ENCODE assay signal across 12 cellular contexts in the genomic region with DNA sequence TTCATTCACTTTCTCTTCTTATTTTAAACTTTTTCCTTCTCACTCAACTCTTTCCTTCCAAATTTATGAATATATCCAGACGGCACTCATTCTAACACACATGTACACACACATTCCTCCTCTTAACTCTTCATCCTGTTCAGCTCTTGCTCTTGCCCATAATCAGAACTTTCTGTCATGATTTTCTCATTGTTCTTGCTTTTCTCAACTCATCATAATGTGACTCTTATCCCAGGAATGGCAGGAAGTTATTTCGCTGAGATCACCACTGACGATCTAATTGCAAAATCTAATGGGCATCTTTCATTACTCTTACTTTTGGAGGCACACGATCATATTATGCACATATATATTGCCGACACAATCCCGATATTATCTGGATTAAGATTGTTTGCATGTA. TPM values are rescaled to one million over a fixed set of nuclear protein-coding genes. Genes with fewer than 3 reads are reported as not detected.
DNase-seq lines count a peak whose midpoint lies in the region; ATAC-seq, FAIRE-seq and TF ChIP-seq lines count a peak whose summit lies in the region.
"Not testable (repeated sequence)": the region's sequence is repeated elsewhere in the genome, so short reads cannot be mapped to it uniquely, and the experiment has no call there.
"Had no signal": no experiment of that assay in that cellular context is flagged by ENCODE, and none has a peak within 500 bp of the region (broad histone marks: within the 10 kb centered on the region; RNA-seq: fewer than 3 reads in every experiment).

No MANE protein-coding gene starts in this region.

- ATAC-seq in SK-N-SH treated with all-trans-retinoic acid at 6 μM for 48 hours, result peak; percentile 90

- not testable (repeated sequence) for H3K79me2 ChIP-seq in Karpas-422 (ENCODE audit: low read length); fibroblast of lung (ENCODE audit: control insufficient read depth, insufficient read depth, low read length)

- not testable (repeated sequence) for H3K9ac ChIP-seq in Karpas-422 (ENCODE audit: low read length); fibroblast of lung (ENCODE audit: insufficient read depth, low read length)

- H4K20me1 ChIP-seq in Karpas-422 (ENCODE audit: insufficient read depth, low read depth, low read length); fibroblast of lung (ENCODE audit: control insufficient read depth, extremely low read depth, insufficient read depth, low read length): not testable (repeated sequence)

- TF ChIP-seq CTCF in AG10803 (conservative IDR thresholded peaks at IDR 0.05; ENCODE audit: low read length); cardiac fibroblast (IDR thresholded peaks at IDR 0.05; ENCODE audit: low read depth, low read length); fibroblast of lung (conservative IDR thresholded peaks at IDR 0.05 in 1 of 2, IDR thresholded peaks at IDR 0.05 in 1 of 2; ENCODE audit: low read depth in 1 of 2, low read length in 2 of 2); foreskin fibroblast (IDR thresholded peaks at IDR 0.05; ENCODE audit: low read depth, low read length): not testable (repeated sequence)

- H3K4me2 ChIP-seq in Karpas-422 (ENCODE audit: low read depth, low read length, poor library complexity, severe bottlenecking); fibroblast of lung (ENCODE audit: extremely low read depth, insufficient read depth, low read length): not testable (repeated sequence)

- H3K9me3 ChIP-seq in Karpas-422 (ENCODE audit: low read length); fibroblast of lung (ENCODE audit: control insufficient read depth, insufficient read depth, low read depth, low read length): not testable (repeated sequence)

- H2AFZ ChIP-seq in Karpas-422 (ENCODE audit: low read length); fibroblast of lung (ENCODE audit: low read length): not testable (repeated sequence)

- TF ChIP-seq POLR2A in H54 (IDR thresholded peaks at IDR 0.05; ENCODE audit: low read depth, low read length), result not testable (repeated sequence)

- H3K4me1 ChIP-seq in Karpas-422 (ENCODE audit: low read length); fibroblast of lung (ENCODE audit: control insufficient read depth, extremely low read depth, insufficient read depth, low read length): not testable (repeated sequence)

- DNase-seq in AG10803 (ENCODE audit: low read depth) (peak; percentile 41), Karpas-422 (peak; percentile 1), cardiac fibroblast (ENCODE audit: low read depth in 2 of 2) (peak; percentile 4 to 66), fibroblast of lung (ENCODE audit: low read depth in 2 of 2) (peak; percentile 10 to 39), foreskin fibroblast (peak; percentile 34 to 54), non-pigmented ciliary epithelial cell (ENCODE audit: low read depth) (peak; percentile 5)
- not testable (repeated sequence) for DNase-seq in H54 (ENCODE audit: insufficient read length, low spot score)

- peak; percentile 89 for FAIRE-seq in H54 (lab: Jason Lieb, UNC)

- H3K4me3 ChIP-seq in AG10803 (ENCODE audit: low read length); Karpas-422 (ENCODE audit: low read length); cardiac fibroblast (replicated peaks in 1 of 2; ENCODE audit: low read depth in 2 of 2, low read length in 2 of 2); fibroblast of lung (replicated peaks in 1 of 4; ENCODE audit: control extremely low read depth in 1 of 4, insufficient read depth in 1 of 4, low read depth in 3 of 4, low read length in 4 of 4); foreskin fibroblast (ENCODE audit: low read depth in 1 of 2, low read length in 2 of 2): not testable (repeated sequence)

- H3K9me2 ChIP-seq in Karpas-422 (replicated peaks; ENCODE audit: insufficient read depth, low read length), result not testable (repeated sequence)

- not testable (repeated sequence) for H3K36me3 ChIP-seq in Karpas-422 (ENCODE audit: insufficient read depth, low read length); fibroblast of lung (ENCODE audit: control insufficient read depth, insufficient read depth, low read length)

- H3K27ac ChIP-seq in Karpas-422 (ENCODE audit: low read length); fibroblast of lung (ENCODE audit: insufficient read depth, low read length): not testable (repeated sequence)

- H3K27me3 ChIP-seq in Karpas-422 (ENCODE audit: low read length); fibroblast of lung (ENCODE audit: control insufficient read depth, insufficient read depth, low read length): not testable (repeated sequence)

RNA-seq across cellular contexts. Expression of gene RGPD2, which starts 33.8 kb away (rescaled TPM):
- total RNA-seq in Karpas-422 (2014; rRNA removed; shearing (Covaris generic); ENCODE audit: low replicate concordance), result not detected in 2 replicates
- 1.0 and 3.0 TPM in 2 replicates for total RNA-seq in fibroblast of lung
- polyA plus RNA-seq in fibroblast of lung, result 0.41 and 0.82 TPM in 2 replicates
- 0.15 and 0.24 TPM in 2 replicates for polyA plus RNA-seq in fibroblast of lung (2012)
- polyA minus RNA-seq in fibroblast of lung (ENCODE audit: low replicate concordance), result not detected in 2 replicates
- total RNA-seq: Daoy, HT-29, PC-3, SJSA1 had no signal
